9 cellular contexts compared by ENCODE assay signal in the genomic region with DNA sequence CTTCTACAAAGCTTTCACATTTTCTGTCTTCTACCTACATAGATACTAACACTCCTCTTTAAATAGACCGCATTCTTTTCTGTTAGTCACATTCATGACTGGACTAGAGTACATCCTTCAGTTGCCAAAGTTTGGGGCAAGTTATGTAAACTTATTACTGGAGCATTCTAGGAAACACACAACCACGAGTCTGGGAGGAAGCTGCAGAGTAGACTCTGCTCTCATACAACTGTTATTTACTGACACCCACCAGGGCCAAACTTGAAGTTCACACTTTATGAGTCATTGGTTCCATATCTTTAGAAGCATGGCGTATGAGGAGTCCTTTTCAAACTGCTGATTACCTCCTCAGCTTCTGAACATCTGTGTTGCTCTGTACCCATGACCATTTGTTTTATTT.
DNase-seq lines count a peak whose midpoint lies in the region; ATAC-seq lines count a peak whose summit lies in the region.
"Had no signal": no experiment of that assay in that cellular context is flagged by ENCODE, and none has a peak within 500 bp of the region (broad histone marks: within the 10 kb centered on the region; RNA-seq: fewer than 3 reads in every experiment).

No MANE protein-coding gene starts in this region.

- DNase-seq in HS-27A (ENCODE audit: low read depth) (peak; percentile 75), amniotic stem cell (lab: John Stamatoyannopoulos, UW) (peak; percentile 88), hepatic stellate cell (ENCODE audit: low spot score) (peak; percentile 56), smooth muscle cell of the brain vasculature (ENCODE audit: low read depth, low spot score) (peak; percentile 41), hypothalamus (lab: John Stamatoyannopoulos, UW) (no peak), NCI-H2029 treated with DMSO at 0.1 percent for 48 hours (lab: John Stamatoyannopoulos, UW) (no peak), SKM-1 (lab: John Stamatoyannopoulos, UW; ENCODE audit: unreplicated experiment) (no peak)
- DNase-seq: NCI-H526 treated with DMSO at 0.1 percent for 48 hours had no signal

- ATAC-seq in GM19397 (IDR thresholded peaks at IDR 0.05; ENCODE audit: unreplicated experiment) = no peak

Comparison
In these comparisons a context has a peak if more than half of its experiments do, and no peak if none do; other contexts are left out.
1. DNase-seq: peak in HS-27A (single experiment), amniotic stem cell (single experiment), hepatic stellate cell (single experiment) and smooth muscle cell of the brain vasculature (single experiment); none in hypothalamus (0 of 51), NCI-H2029 treated with DMSO at 0.1 percent for 48 hours (single experiment) and SKM-1 (single experiment).